ENCODE assay signal across 9 cellular contexts in the genomic region with DNA sequence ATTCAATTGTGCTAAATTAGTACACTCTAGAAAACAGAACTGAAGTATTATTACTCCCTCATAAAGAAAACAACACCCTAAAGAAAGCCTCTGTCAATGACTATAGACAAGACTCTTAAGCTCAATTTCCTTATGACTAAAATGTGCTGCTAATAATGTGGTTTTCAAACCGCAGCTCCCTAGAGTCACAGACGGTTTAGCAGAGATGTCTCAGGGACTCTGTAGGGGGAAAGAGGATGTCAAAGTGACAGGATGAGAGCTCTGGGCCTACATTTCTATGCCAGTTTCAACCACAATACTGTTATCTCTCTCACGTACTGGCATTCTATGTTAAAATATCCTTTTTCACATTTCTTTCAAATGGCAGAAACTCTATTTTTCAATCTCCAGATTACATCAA. TPM values are rescaled to one million over a fixed set of nuclear protein-coding genes. Genes with fewer than 3 reads are reported as not detected.
DNase-seq lines count a peak whose midpoint lies in the region; ATAC-seq and TF ChIP-seq lines count a peak whose summit lies in the region.
"Had no signal": no experiment of that assay in that cellular context is flagged by ENCODE, and none has a peak within 500 bp of the region (broad histone marks: within the 10 kb centered on the region; RNA-seq: fewer than 3 reads in every experiment).

No MANE protein-coding gene starts in this region.

- H3K27ac ChIP-seq in gastroesophageal sphincter = no peak overlapping the region

- TF ChIP-seq CTCF in mucosa of descending colon (IDR thresholded peaks at IDR 0.05) (no peak), BE2C (IDR thresholded peaks at IDR 0.05; ENCODE audit: low read depth, low read length) (no peak), gastroesophageal sphincter (IDR thresholded peaks at IDR 0.05) (no peak)

- no peak for TF ChIP-seq POLR2A in gastroesophageal sphincter (IDR thresholded peaks at IDR 0.05)

- no peaks in the 10 kb centered on the region for H3K36me3 ChIP-seq in mucosa of descending colon (ENCODE audit: low read depth)
- peaks cover 18% of the 10 kb centered on the region for H3K36me3 ChIP-seq in BE2C
- H3K36me3 ChIP-seq in gastroesophageal sphincter = peaks cover 0 to 50% of the 10 kb centered on the region in 2 donors

- no peaks in the 10 kb centered on the region for H3K4me1 ChIP-seq in mucosa of descending colon (ENCODE audit: low read depth)
- H3K4me1 ChIP-seq in BE2C = no peaks in the 10 kb centered on the region
- no peaks in the 10 kb centered on the region for H3K4me1 ChIP-seq in gastroesophageal sphincter

- no peak for TF ChIP-seq EP300 in gastroesophageal sphincter (IDR thresholded peaks at IDR 0.05)

- H3K4me3 ChIP-seq in mucosa of descending colon = no peak overlapping the region
- H3K4me3 ChIP-seq in BE2C (ENCODE audit: low read depth, low read length) = no peak overlapping the region
- H3K4me3 ChIP-seq in gastroesophageal sphincter = no peak overlapping the region

- DNase-seq in NOMO-1 treated with DMSO at 0.1 percent for 48 hours (lab: John Stamatoyannopoulos, UW; ENCODE audit: unreplicated experiment) (peak; percentile 66), mucosa of descending colon (no peak), NCI-H2227 (lab: John Stamatoyannopoulos, UW; ENCODE audit: unreplicated experiment) (no peak), BE2C (no peak), sciatic nerve (ENCODE audit: low spot score) (no peak)

- 63 to 85% methylated on average over 3 of the region's 3 CpGs for WGBS in gastroesophageal sphincter (ENCODE audit: low coverage in 1 of 2), 2 donors

- no peaks in the 10 kb centered on the region for H3K9me3 ChIP-seq in mucosa of descending colon
- H3K9me3 ChIP-seq in BE2C = no peaks in the 10 kb centered on the region
- H3K9me3 ChIP-seq in gastroesophageal sphincter = no peaks in the 10 kb centered on the region

- H3K27me3 ChIP-seq in BE2C (no peaks in the 10 kb centered on the region), gastroesophageal sphincter (no peaks in the 10 kb centered on the region)

- ATAC-seq in GM18861 (IDR thresholded peaks at IDR 0.05; ENCODE audit: unreplicated experiment) = peak; percentile 100
- ATAC-seq in HG02623 (IDR thresholded peaks at IDR 0.05; ENCODE audit: unreplicated experiment) = peak; percentile 100
- peak; percentile 25 for ATAC-seq in mucosa of descending colon
- no peak for ATAC-seq in gastroesophageal sphincter
- ATAC-seq in sciatic nerve = no peak

- intact Hi-C loops in mucosa of descending colon (cut with DNase I, micrococcal nuclease) (no loop called here), sciatic nerve (cut with DNase I) (no loop called here)

RNA-seq across cellular contexts. Expression of a gene that starts 37.6 kb away (rescaled TPM):
- total RNA-seq in mucosa of descending colon (under 1 TPM; 0.46 to 0.95 (median 0.81) TPM), gastroesophageal sphincter (1 to 10 TPM; 1.6 to 8.7 (median 4.9) TPM), sciatic nerve (1.3 TPM)
- not detected for polyA plus RNA-seq in BE2C (2012; ENCODE audit: insufficient read depth, insufficient read length, low read depth)
- polyA plus RNA-seq: IgD-negative memory B cell had no signal

RNA-seq across cellular contexts. Expression of a gene that starts 43.3 kb away (rescaled TPM):
- total RNA-seq in mucosa of descending colon (10 to 100 TPM; 59.0 to 90.0 (median 79.7) TPM), gastroesophageal sphincter (10 to 100 TPM; 53.6 to 95.4 (median 68.5) TPM), sciatic nerve (50.3 TPM)
- 24.9 TPM for polyA plus RNA-seq in BE2C (2012; ENCODE audit: insufficient read depth, insufficient read length, low read depth)

RNA-seq across cellular contexts. Expression of a gene that starts 44.2 kb away (rescaled TPM):
- total RNA-seq in mucosa of descending colon = 1 to 10 TPM in 2 of 3 donors, under 1 TPM in 1; 0.84 to 3.6 (median 1.3) TPM
- polyA plus RNA-seq in BE2C (2012; ENCODE audit: insufficient read depth, insufficient read length, low read depth) = 1.5 TPM
- 10 to 100 TPM in 1 of 4 donors, 1 to 10 TPM in 3; 1.6 to 13.1 (median 4.9) TPM for total RNA-seq in gastroesophageal sphincter
- total RNA-seq in sciatic nerve = 10.4 TPM

Comparison
In these comparisons a context has a peak if more than half of its experiments do, and no peak if none do; other contexts are left out.
1. ATAC-seq: peak in GM18861 (single experiment), HG02623 (single experiment) and mucosa of descending colon (single experiment); none in gastroesophageal sphincter (single experiment) and sciatic nerve (single experiment).